1 cellular context compared by ENCODE assay signal in genomic region chr17:49223168-49223516, GRCh38.
TF ChIP-seq lines count a peak whose summit lies in the region.

No MANE protein-coding gene starts in this region.

TF ChIP-seq in H1, 55 proteins besides CTCF, POLR2A, EP300 and RAD21:
- no peak for TF ChIP-seq TAF7 (optimal IDR thresholded peaks at IDR 0.05; ENCODE audit: borderline replicate concordance, low read depth, low read length)
- no peak for TF ChIP-seq KDM1A (IDR thresholded peaks at IDR 0.05; ENCODE audit: borderline replicate concordance, low read length)
- no peak for TF ChIP-seq PHF8 (conservative IDR thresholded peaks at IDR 0.05; ENCODE audit: low read depth, low read length)
